In the genomic region with DNA sequence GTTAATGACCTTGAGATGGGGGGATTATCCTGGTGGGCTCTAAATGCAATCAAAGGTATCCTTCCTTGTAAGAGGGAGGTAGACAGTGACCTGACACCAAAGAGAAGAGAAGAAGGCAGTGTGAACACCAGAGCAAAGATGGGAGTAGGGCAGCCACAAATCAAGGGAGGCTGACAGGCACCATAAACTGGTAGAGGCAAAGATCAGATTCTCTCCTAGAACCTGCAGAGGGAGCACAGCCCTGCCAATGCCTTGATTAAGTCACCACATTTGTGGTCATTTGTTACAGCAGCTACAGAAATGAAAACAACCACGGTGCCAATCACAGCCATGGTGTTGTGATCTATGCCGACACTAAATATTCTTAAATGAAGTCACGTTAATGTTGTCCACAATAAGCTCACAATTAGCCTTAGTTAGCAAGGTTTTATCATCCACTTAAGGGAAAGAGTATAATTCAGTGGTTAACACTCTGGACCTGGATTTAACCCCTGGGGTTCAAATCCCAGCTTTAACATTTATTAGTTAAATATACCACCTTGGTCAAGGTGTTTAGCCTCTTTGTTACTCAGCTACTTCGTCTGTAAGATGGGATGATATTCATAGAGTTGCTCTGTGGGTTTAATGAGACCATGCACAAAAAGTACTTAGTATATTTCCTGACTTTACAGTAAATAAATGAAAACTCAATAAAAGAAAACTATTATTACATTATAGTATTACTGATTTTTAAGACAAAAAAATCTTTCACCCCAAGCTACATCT, we compare ENCODE assay signal across 8 cellular contexts.
DNase-seq lines count a peak whose midpoint lies in the region; ATAC-seq and TF ChIP-seq lines count a peak whose summit lies in the region.

No MANE protein-coding gene starts in this region.

- WGBS in heart right ventricle, 2 donors, result 66 to 77% methylated on average over 4 of the region's 4 CpGs
- 68 to 77% methylated on average over 4 of the region's 4 CpGs for WGBS in lung, 2 donors

- TF ChIP-seq CTCF in heart right ventricle (IDR thresholded peaks at IDR 0.05) (peak in 5 of 9 donors; percentile 9 to 41 (median 30)), lung (IDR thresholded peaks at IDR 0.05; ENCODE audit: control extremely low read depth, extremely low read depth) (no peak), Calu3 (IDR thresholded peaks at IDR 0.05; ENCODE audit: unreplicated experiment) (no peak)

- no peak for ATAC-seq in heart right ventricle
- ATAC-seq in left cardiac atrium, result no peak
- ATAC-seq in HG03558 (IDR thresholded peaks at IDR 0.05; ENCODE audit: extremely low read depth, unreplicated experiment), result peak; percentile 46
- peak; percentile 72 for ATAC-seq in activated naive CD8-positive, alpha-beta T cell treated with anti-CD3 and anti-CD28 coated beads, Interleukin-2, amount 50 U/mL, for 24 hours
- no peak for ATAC-seq in lung (ENCODE audit: insufficient read depth, low FRiP score)
- ATAC-seq in GM21717 (IDR thresholded peaks at IDR 0.05; ENCODE audit: unreplicated experiment), result no peak

- peak overlapping the region; percentile 37 for H3K27ac Mint-ChIP-seq in activated naive CD8-positive, alpha-beta T cell treated with anti-CD3 and anti-CD28 coated beads, Interleukin-2, amount 50 U/mL, for 24 hours
- H3K27ac Mint-ChIP-seq in Calu3 (ENCODE audit: unreplicated experiment), result no peak overlapping the region

- H3K4me3 ChIP-seq in heart right ventricle (no peak overlapping the region), lung (no peak overlapping the region)

- no peaks in the 10 kb centered on the region for H3K9me3 Mint-ChIP-seq in activated naive CD8-positive, alpha-beta T cell treated with anti-CD3 and anti-CD28 coated beads, Interleukin-2, amount 50 U/mL, for 24 hours
- no peaks in the 10 kb centered on the region for H3K9me3 Mint-ChIP-seq in Calu3 (ENCODE audit: low read depth, unreplicated experiment)

- H3K27ac ChIP-seq in heart right ventricle, result peak overlapping the region in 6 of 10 donors; percentile 11 to 74 (median 44)
- peak overlapping the region; percentile 24 to 41 for H3K27ac ChIP-seq in lung (ENCODE audit: low read depth in 1 of 2, low read length in 1 of 2)

- peaks cover 4% of the 10 kb centered on the region for H3K36me3 Mint-ChIP-seq in activated naive CD8-positive, alpha-beta T cell treated with anti-CD3 and anti-CD28 coated beads, Interleukin-2, amount 50 U/mL, for 24 hours (ENCODE audit: low read depth)
- H3K36me3 Mint-ChIP-seq in Calu3 (ENCODE audit: insufficient read depth, unreplicated experiment), result no peaks in the 10 kb centered on the region

- peaks cover 0 to 6% (median 4%) of the 10 kb centered on the region in 11 donors for H3K9me3 ChIP-seq in heart right ventricle
- no peaks in the 10 kb centered on the region for H3K9me3 ChIP-seq in lung (ENCODE audit: control insufficient read depth in 2 of 2, insufficient read depth in 1 of 2, low read length in 1 of 2)

- no peaks in the 10 kb centered on the region for H3K36me3 ChIP-seq in heart right ventricle
- peaks cover 0 to 2% of the 10 kb centered on the region in 2 donors for H3K36me3 ChIP-seq in lung (ENCODE audit: control insufficient read depth in 2 of 2, insufficient read depth in 2 of 2, low read length in 2 of 2)

- CTCF ChIA-PET in Calu3 (lab: Charles Lee), result interaction anchor here (0.5 to 1.1 kb wide), 3 partner anchors 72 to 241 kb away, joined by 3 read pairs; no protein-coding TSS in a partner anchor

- DNase-seq in heart right ventricle, result no peak
- no peak for DNase-seq in left cardiac atrium
- no peak for DNase-seq in activated naive CD8-positive, alpha-beta T cell treated with anti-CD3 and anti-CD28 coated beads, Interleukin-2, amount 50 U/mL, for 24 hours
- DNase-seq in lung (ENCODE audit: low spot score), result no peak
- DNase-seq in GM19238 (ENCODE audit: insufficient read length, low spot score), result no peak
- no peak for DNase-seq in Calu3

- no peaks in the 10 kb centered on the region for H3K27me3 Mint-ChIP-seq in activated naive CD8-positive, alpha-beta T cell treated with anti-CD3 and anti-CD28 coated beads, Interleukin-2, amount 50 U/mL, for 24 hours
- no peaks in the 10 kb centered on the region for H3K27me3 Mint-ChIP-seq in Calu3 (ENCODE audit: unreplicated experiment)

- intact Hi-C loops in heart right ventricle (cut with DNase I) (loop anchor here in 6 of 10 donors (5.0 to 10.0 kb wide), 5 partner anchors 52 to 228 kb away; a partner anchor contains a TSS), left cardiac atrium (cut with DNase I) (loop anchor here in 1 of 2 donors (10.0 kb wide), 1 partner anchor 72 kb away; a partner anchor contains a TSS), Calu3 (cut with micrococcal nuclease; ENCODE audit: unreplicated experiment) (loop anchor here (5.0 kb wide), 1 partner anchor 99 kb away; no protein-coding TSS in a partner anchor)

- H3K27me3 ChIP-seq in heart right ventricle (no peaks in the 10 kb centered on the region), lung (ENCODE audit: control insufficient read depth, insufficient read depth) (no peaks in the 10 kb centered on the region)

- no TSS peak for BruUV-seq in Calu3 (replicated peaks; lab: Mats Ljungman, UMichigan)

- H3K4me3 Mint-ChIP-seq in activated naive CD8-positive, alpha-beta T cell treated with anti-CD3 and anti-CD28 coated beads, Interleukin-2, amount 50 U/mL, for 24 hours, result no peak overlapping the region
- H3K4me3 Mint-ChIP-seq in Calu3 (ENCODE audit: low read depth, unreplicated experiment), result no peak overlapping the region

- H3K4me1 Mint-ChIP-seq in activated naive CD8-positive, alpha-beta T cell treated with anti-CD3 and anti-CD28 coated beads, Interleukin-2, amount 50 U/mL, for 24 hours, result peaks cover 27% of the 10 kb centered on the region
- H3K4me1 Mint-ChIP-seq in Calu3 (ENCODE audit: low read depth, unreplicated experiment), result peaks cover 30% of the 10 kb centered on the region

- H3K4me1 ChIP-seq in heart right ventricle (peaks cover 11 to 86% (median 71%) of the 10 kb centered on the region in 9 donors), lung (ENCODE audit: control insufficient read depth in 2 of 2, insufficient read depth in 2 of 2, low read length in 2 of 2) (peaks cover 12 to 33% of the 10 kb centered on the region in 2 donors)

Comparison
In these comparisons a context has a peak if more than half of its experiments do, and no peak if none do; other contexts are left out.
1. ATAC-seq: peak in HG03558 (single experiment) and activated naive CD8-positive, alpha-beta T cell treated with anti-CD3 and anti-CD28 coated beads, Interleukin-2, amount 50 U/mL, for 24 hours (single experiment); none in heart right ventricle (0 of 8), left cardiac atrium (0 of 2), lung (single experiment) and GM21717 (single experiment).
2. CTCF ChIP-seq: peak in heart right ventricle (5 of 9); none in lung (single experiment) and Calu3 (single experiment).